Comparison of ENCODE assay signal across 28 cellular contexts in genomic region chr2:228079194-228079593, GRCh38.
"Had no signal": no experiment of that assay in that cellular context is flagged by ENCODE, and none has a peak within 500 bp of the region (broad histone marks: within the 10 kb centered on the region; RNA-seq: fewer than 3 reads in every experiment).

No MANE protein-coding gene starts in this region.

- H3K27ac ChIP-seq: neural progenitor cell, neutrophil, ovary, parathyroid adenoma, psoas muscle, right lobe of liver, skin epidermis, suprapubic skin, testis, tibial artery, transverse colon, uterus had no signal

- ATAC-seq: naive thymus-derived CD4-positive, alpha-beta T cell; natural killer cell; psoas muscle; stimulated activated memory B cell treated with anti-CD40 and anti-IgM and Interleukin-4, amounts not matched to agents 10 μg/mL and 1 μg/mL and 100 μg/mL, for 72 hours; stimulated activated naive CD8-positive, alpha-beta T cell treated with anti-CD3 and anti-CD28 coated beads, Interleukin-15, amount 100 ng/mL, for 72 hours; stimulated activated naive CD8-positive, alpha-beta T cell treated with anti-CD3 and anti-CD28 coated beads, Interleukin-15, Interleukin-2, amounts not matched to agents 100 U/mL and 50 U/mL, for 24 hours had no signal

- H3K27ac Mint-ChIP-seq: naive thymus-derived CD4-positive, alpha-beta T cell; natural killer cell; nephron; neural progenitor cell; progenitor cell of endocrine pancreas; stimulated activated memory B cell treated with anti-CD40 and anti-IgM and Interleukin-4, amounts not matched to agents 10 μg/mL and 1 μg/mL and 100 μg/mL, for 72 hours; stimulated activated naive CD8-positive, alpha-beta T cell treated with anti-CD3 and anti-CD28 coated beads, Interleukin-15, amount 100 ng/mL, for 72 hours; type B pancreatic cell had no signal

- H3K36me3 ChIP-seq: neural progenitor cell, neutrophil, ovary, right lobe of liver, suprapubic skin, tibial artery, transverse colon, uterus had no signal

- H3K9me3 Mint-ChIP-seq: neural progenitor cell had no signal

- H3K4me2 ChIP-seq: neural progenitor cell had no signal

- H3K27me3 Mint-ChIP-seq: naive thymus-derived CD4-positive, alpha-beta T cell; progenitor cell of endocrine pancreas; stimulated activated memory B cell treated with anti-CD40 and anti-IgM and Interleukin-4, amounts not matched to agents 10 μg/mL and 1 μg/mL and 100 μg/mL, for 72 hours; stimulated activated naive CD8-positive, alpha-beta T cell treated with anti-CD3 and anti-CD28 coated beads, Interleukin-15, amount 100 ng/mL, for 72 hours; type B pancreatic cell had no signal

- H3K4me3 ChIP-seq: neural progenitor cell, ovary, psoas muscle, right lobe of liver, skin epidermis, suprapubic skin, testis, tibial artery, transverse colon, uterus had no signal

- H3K4me1 Mint-ChIP-seq: naive thymus-derived CD4-positive, alpha-beta T cell; natural killer cell; nephron; neural progenitor cell; stimulated activated memory B cell treated with anti-CD40 and anti-IgM and Interleukin-4, amounts not matched to agents 10 μg/mL and 1 μg/mL and 100 μg/mL, for 72 hours; stimulated activated naive CD8-positive, alpha-beta T cell treated with anti-CD3 and anti-CD28 coated beads, Interleukin-15, amount 100 ng/mL, for 72 hours had no signal

- H2AFZ ChIP-seq: neural progenitor cell, parathyroid adenoma had no signal

- H3K27me3 ChIP-seq: neural progenitor cell, neutrophil, ovary, right lobe of liver, suprapubic skin, testis, tibial artery, transverse colon, uterus had no signal

- DNase-seq: naive thymus-derived CD4-positive, alpha-beta T cell; natural killer cell; nucleus accumbens; ovary; psoas muscle; right cardiac atrium; right lobe of liver; stimulated activated CD4-positive, alpha-beta T cell treated with anti-CD3 and anti-CD28 coated beads, Interleukin-15, amount 100 ng/mL, for 24 hours; stimulated activated CD4-positive, alpha-beta T cell treated with anti-CD3 and anti-CD28 coated beads, Interleukin-2, amount 100 ng/mL, for 24 hours; stimulated activated CD4-positive, alpha-beta T cell treated with anti-CD3 and anti-CD28 coated beads, Interleukin-2, amount 100 ng/mL, for 48 hours; stimulated activated CD4-positive, alpha-beta T cell treated with anti-CD3 and anti-CD28 coated beads, Interleukin-4, amount 100 ng/mL, for 24 hours; stimulated activated naive CD4-positive, alpha-beta T cell; stimulated activated naive CD8-positive, alpha-beta T cell treated with anti-CD3 and anti-CD28 coated beads, Interleukin-15, amount 100 ng/mL, for 72 hours; stimulated activated naive CD8-positive, alpha-beta T cell treated with anti-CD3 and anti-CD28 coated beads, Interleukin-15, Interleukin-2, amounts not matched to agents 100 U/mL and 50 U/mL, for 24 hours; substantia nigra; testis; tibial artery; transverse colon; uterus had no signal

- H3K9me3 ChIP-seq: neutrophil, ovary, psoas muscle, right lobe of liver, suprapubic skin, testis, tibial artery, transverse colon, uterus had no signal

- H3K4me1 ChIP-seq: neural progenitor cell, parathyroid adenoma, psoas muscle, right lobe of liver, suprapubic skin, testis, tibial artery, transverse colon, uterus had no signal

- H3K4me3 Mint-ChIP-seq: naive thymus-derived CD4-positive, alpha-beta T cell; natural killer cell; nephron; neural progenitor cell; stimulated activated memory B cell treated with anti-CD40 and anti-IgM and Interleukin-4, amounts not matched to agents 10 μg/mL and 1 μg/mL and 100 μg/mL, for 72 hours; stimulated activated naive CD8-positive, alpha-beta T cell treated with anti-CD3 and anti-CD28 coated beads, Interleukin-15, amount 100 ng/mL, for 72 hours; type B pancreatic cell had no signal

- H3K36me3 Mint-ChIP-seq: natural killer cell; neural progenitor cell; stimulated activated memory B cell treated with anti-CD40 and anti-IgM and Interleukin-4, amounts not matched to agents 10 μg/mL and 1 μg/mL and 100 μg/mL, for 72 hours; type B pancreatic cell had no signal

- H3K9ac ChIP-seq: neural progenitor cell, parathyroid adenoma had no signal

- H3K79me2 ChIP-seq: parathyroid adenoma had no signal
